Comparison of ENCODE assay signal across 1 cellular context in the genomic region with DNA sequence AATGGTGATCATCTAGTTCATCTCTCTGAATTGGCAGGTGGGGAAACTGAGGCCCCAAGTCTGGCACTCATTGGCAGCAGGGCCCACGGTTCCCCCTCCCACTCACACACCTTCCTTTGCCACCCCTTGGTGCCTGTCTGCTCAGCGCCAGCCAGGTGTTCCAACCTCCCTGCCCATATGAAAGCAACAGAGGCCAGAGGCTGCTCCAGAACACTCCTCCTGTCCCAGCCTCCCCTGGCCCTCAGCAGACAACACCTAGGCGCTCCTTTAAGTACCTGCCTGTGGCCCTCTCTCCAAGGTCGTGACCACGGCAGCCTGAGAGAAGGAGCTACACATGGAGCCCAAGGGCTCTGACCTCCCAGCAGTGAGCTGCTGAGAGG.
TF ChIP-seq lines count a peak whose summit lies in the region.

No MANE protein-coding gene starts in this region.

TF ChIP-seq in H1, 55 proteins besides CTCF, POLR2A, EP300 and RAD21:
- TF ChIP-seq RFX5 (IDR thresholded peaks at IDR 0.05; ENCODE audit: borderline replicate concordance, low read depth, low read length) (no peak), SUZ12 (IDR thresholded peaks at IDR 0.05; ENCODE audit: low read length) (no peak), HDAC2 (IDR thresholded peaks at IDR 0.05; ENCODE audit: borderline replicate concordance in 1 of 2, low read depth in 2 of 2, low read length in 2 of 2) (no peak), SP1 (IDR thresholded peaks at IDR 0.05; ENCODE audit: low read depth, low read length) (no peak)
- TF ChIP-seq, protein P1, sequence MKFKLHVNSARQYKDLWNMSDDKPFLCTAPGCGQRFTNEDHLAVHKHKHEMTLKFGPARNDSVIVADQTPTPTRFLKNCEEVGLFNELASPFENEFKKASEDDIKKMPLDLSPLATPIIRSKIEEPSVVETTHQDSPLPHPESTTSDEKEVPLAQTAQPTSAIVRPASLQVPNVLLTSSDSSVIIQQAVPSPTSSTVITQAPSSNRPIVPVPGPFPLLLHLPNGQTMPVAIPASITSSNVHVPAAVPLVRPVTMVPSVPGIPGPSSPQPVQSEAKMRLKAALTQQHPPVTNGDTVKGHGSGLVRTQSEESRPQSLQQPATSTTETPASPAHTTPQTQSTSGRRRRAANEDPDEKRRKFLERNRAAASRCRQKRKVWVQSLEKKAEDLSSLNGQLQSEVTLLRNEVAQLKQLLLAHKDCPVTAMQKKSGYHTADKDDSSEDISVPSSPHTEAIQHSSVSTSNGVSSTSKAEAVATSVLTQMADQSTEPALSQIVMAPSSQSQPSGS (IDR thresholded peaks at IDR 0.05; ENCODE audit: low read length): no peak
